Comparison of ENCODE assay signal across 23 cellular contexts in the genomic region with DNA sequence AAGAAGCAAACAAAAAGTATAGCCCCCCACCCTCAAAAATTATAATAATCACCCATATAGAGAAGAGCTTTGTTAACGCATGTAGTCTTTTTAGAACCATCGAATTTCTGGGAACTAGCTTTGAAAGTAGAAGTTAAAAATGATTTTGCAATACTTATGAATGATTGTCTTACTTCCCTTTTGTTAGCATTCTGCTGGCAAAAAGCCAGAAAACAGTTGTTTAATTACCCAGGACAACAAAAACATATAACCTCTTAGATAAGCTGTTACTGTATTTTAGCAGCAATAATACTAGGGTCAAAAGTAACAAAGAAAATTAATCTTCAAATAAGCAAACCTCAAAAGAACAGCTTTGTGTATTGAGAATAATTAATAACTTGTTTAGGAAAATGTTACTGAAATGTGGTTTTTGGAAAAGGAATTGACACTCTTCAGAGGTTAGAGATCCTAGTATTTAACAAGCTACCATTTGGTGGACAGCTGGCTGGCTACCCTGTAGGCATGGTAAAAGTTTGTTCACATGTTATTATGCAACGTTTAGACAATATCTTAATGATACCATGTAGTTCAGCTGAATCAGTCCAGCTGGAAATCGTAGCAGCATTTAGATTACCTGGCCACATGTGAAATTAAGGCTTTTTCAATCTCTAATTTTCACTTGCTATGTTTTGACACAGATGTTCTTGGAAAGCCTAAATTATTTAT. TPM values are rescaled to one million over a fixed set of nuclear protein-coding genes. Genes with fewer than 3 reads are reported as not detected.
A peak's percentile ranks its signal among the peaks of the same experiment; 100 is the strongest.
DNase-seq lines count a peak whose midpoint lies in the region; ATAC-seq and TF ChIP-seq lines count a peak whose summit lies in the region.
"Had no signal": no experiment of that assay in that cellular context is flagged by ENCODE, and none has a peak within 500 bp of the region (broad histone marks: within the 10 kb centered on the region; RNA-seq: fewer than 3 reads in every experiment).

No MANE protein-coding gene starts in this region.

- H3K9me3 Mint-ChIP-seq in brain = no peaks in the 10 kb centered on the region

- in situ Hi-C loops in GM13976 (cut with MboI; ENCODE audit: low sequenced_read_pairs, unreplicated experiment) = no loop called here

- DNase-seq in NCI-H748 (lab: John Stamatoyannopoulos, UW; ENCODE audit: unreplicated experiment) = peak; percentile 69
- no peak for DNase-seq in COR-L47 (lab: John Stamatoyannopoulos, UW)
- no peak for DNase-seq in GM13976 (ENCODE audit: low spot score)
- DNase-seq: activated CD4-positive, alpha-beta T cell treated with anti-CD3 and anti-CD28 coated beads for 48 hours; activated T-cell treated with anti-CD3 and anti-CD28 coated beads, Interleukin-2, amount 50 U/mL, for 72 hours; aorta; CD8-positive, alpha-beta T cell; cerebellar nuclear complex; DMS153; HCEC 1CT; heart left ventricle; Karpas-422; left cardiac atrium; natural killer cell; NCI-H2107; testis had no signal

- TF ChIP-seq CTCF in brain (conservative IDR thresholded peaks at IDR 0.05) (no peak), GM13976 (IDR thresholded peaks at IDR 0.05; ENCODE audit: borderline replicate concordance, control extremely low read depth, extremely low read depth, insufficient read depth, missing control alignments) (no peak)

- H3K4me1 ChIP-seq in HUES6 (ENCODE audit: control insufficient read depth, insufficient read depth, low read length) (peaks cover 15% of the 10 kb centered on the region), stomach smooth muscle (ENCODE audit: control insufficient read depth, insufficient read depth, low read length) (no peaks in the 10 kb centered on the region)

- peaks cover 35% of the 10 kb centered on the region for H3K27me3 ChIP-seq in HUES6 (ENCODE audit: control insufficient read depth, insufficient read depth, low read length)
- no peaks in the 10 kb centered on the region for H3K27me3 ChIP-seq in stomach smooth muscle (ENCODE audit: control insufficient read depth in 1 of 2, insufficient read depth in 2 of 2, low read length in 2 of 2)
- H3K27me3 ChIP-seq: testis had no signal

- H3K4me3 ChIP-seq in HUES6 (ENCODE audit: low read depth, low read length) (peak overlapping the region; percentile 16; the same call in 1 of the 2 replicates), stomach smooth muscle (ENCODE audit: low read length in 2 of 2) (peak overlapping the region; percentile 54 to 97)
- H3K4me3 ChIP-seq: heart left ventricle, testis had no signal

- H3K4me1 Mint-ChIP-seq in brain = peaks cover 54% of the 10 kb centered on the region
- H3K4me1 Mint-ChIP-seq: natural killer cell had no signal

- ATAC-seq in GM21717 (IDR thresholded peaks at IDR 0.05; ENCODE audit: unreplicated experiment) = no peak
- ATAC-seq: activated T-cell treated with anti-CD3 and anti-CD28 coated beads, Interleukin-2, amount 50 U/mL, for 72 hours; CD8-positive, alpha-beta T cell; heart left ventricle; left cardiac atrium; natural killer cell had no signal

- H3K27ac ChIP-seq in HUES6 (ENCODE audit: low read depth, low read length) (no peak overlapping the region), stomach smooth muscle (ENCODE audit: low read length) (peak overlapping the region; percentile 31)
- H3K27ac ChIP-seq: epithelial cell of prostate, testis had no signal

- peak overlapping the region in 3 of 5 experiments; percentile 67 to 83 (median 70) for H3K4me3 Mint-ChIP-seq in brain
- H3K4me3 Mint-ChIP-seq: activated naive CD4-positive, alpha-beta T cell treated with anti-CD3 and anti-CD28 coated beads, Interleukin-2, amount 50 U/mL, for 24 hours; activated T-cell treated with anti-CD3 and anti-CD28 coated beads, Interleukin-2, amount 50 U/mL, for 72 hours; CD8-positive, alpha-beta T cell; natural killer cell had no signal

- H3K9me3 ChIP-seq in HUES6 (ENCODE audit: control insufficient read depth, insufficient read depth, low read depth, low read length) (no peaks in the 10 kb centered on the region), stomach smooth muscle (ENCODE audit: control insufficient read depth in 2 of 2, low read length in 2 of 2) (no peaks in the 10 kb centered on the region)
- H3K9me3 ChIP-seq: heart left ventricle, testis had no signal

- H3K27me3 Mint-ChIP-seq in brain = peaks cover 55% of the 10 kb centered on the region

- H3K36me3 Mint-ChIP-seq in brain = no peaks in the 10 kb centered on the region
- H3K36me3 Mint-ChIP-seq: activated naive CD4-positive, alpha-beta T cell treated with anti-CD3 and anti-CD28 coated beads, Interleukin-2, amount 50 U/mL, for 24 hours; CD8-positive, alpha-beta T cell had no signal

- H3K36me3 ChIP-seq in HUES6 (ENCODE audit: control insufficient read depth, insufficient read depth, low read length) (no peaks in the 10 kb centered on the region), stomach smooth muscle (ENCODE audit: control insufficient read depth in 2 of 2, insufficient read depth in 2 of 2, low read length in 2 of 2) (peaks cover 0 to 3% of the 10 kb centered on the region in 2 donors)
- H3K36me3 ChIP-seq: heart left ventricle had no signal

- peak overlapping the region in 2 of 5 experiments; percentile 32 to 47 for H3K27ac Mint-ChIP-seq in brain
- H3K27ac Mint-ChIP-seq: activated naive CD4-positive, alpha-beta T cell treated with anti-CD3 and anti-CD28 coated beads, Interleukin-2, amount 50 U/mL, for 24 hours; activated T-cell treated with anti-CD3 and anti-CD28 coated beads, Interleukin-2, amount 50 U/mL, for 72 hours; CD8-positive, alpha-beta T cell; natural killer cell; progenitor cell of endocrine pancreas had no signal

- H3K9ac ChIP-seq in HUES6 (ENCODE audit: low read length) (no peak overlapping the region), stomach smooth muscle (ENCODE audit: low read length in 2 of 2) (peak overlapping the region; percentile 0 to 77)

RNA-seq across cellular contexts. Expression of gene FGF10, which starts 3.8 kb away (rescaled TPM):
- polyA plus RNA-seq in brain (ENCODE audit: insufficient read depth, low read depth, low replicate concordance) = not detected
